ENCODE assay signal across 1 cellular context in the genomic region with DNA sequence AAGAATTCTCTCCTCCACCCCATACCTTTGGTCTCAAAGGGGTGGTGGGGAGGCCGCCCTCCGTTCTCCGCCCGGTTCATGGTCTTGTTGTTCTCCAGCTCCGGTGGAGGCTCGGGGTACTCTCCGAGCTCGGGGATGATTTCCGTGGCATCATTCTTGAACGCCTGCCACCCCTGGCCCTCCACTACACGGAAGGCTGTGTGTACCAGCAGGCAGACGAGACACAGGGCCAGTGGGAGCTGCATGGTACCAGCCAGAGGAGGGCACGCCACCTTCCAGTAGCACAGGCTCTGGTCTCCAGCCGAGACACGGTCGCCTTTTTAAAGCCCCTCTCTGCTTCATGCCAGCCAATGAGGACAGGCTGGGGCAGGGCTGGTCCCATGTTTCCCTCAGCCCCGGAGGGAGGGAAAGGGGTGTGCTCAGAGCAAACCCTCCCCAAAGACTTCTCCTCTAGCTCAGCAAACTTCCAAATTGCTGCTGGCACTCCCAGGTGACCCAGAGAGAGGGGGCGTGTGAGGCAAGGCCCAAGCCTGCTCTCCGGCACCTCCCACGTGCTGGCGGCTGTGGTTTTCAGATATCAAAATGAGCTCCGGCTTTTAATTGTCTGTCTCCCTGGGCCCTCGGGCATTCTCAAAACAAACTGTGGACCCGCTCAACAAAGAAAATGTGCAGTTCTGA.
TF ChIP-seq lines count a peak whose summit lies in the region.

TSS of gene SOST (minus strand) at position 295 of the 678 bp plus-strand sequence. CDS start at position 245, 50 bp downstream.

TF ChIP-seq in GM23338, 12 proteins besides CTCF, POLR2A, EP300 and RAD21 (continued from another document):
- TF ChIP-seq, protein P1, sequence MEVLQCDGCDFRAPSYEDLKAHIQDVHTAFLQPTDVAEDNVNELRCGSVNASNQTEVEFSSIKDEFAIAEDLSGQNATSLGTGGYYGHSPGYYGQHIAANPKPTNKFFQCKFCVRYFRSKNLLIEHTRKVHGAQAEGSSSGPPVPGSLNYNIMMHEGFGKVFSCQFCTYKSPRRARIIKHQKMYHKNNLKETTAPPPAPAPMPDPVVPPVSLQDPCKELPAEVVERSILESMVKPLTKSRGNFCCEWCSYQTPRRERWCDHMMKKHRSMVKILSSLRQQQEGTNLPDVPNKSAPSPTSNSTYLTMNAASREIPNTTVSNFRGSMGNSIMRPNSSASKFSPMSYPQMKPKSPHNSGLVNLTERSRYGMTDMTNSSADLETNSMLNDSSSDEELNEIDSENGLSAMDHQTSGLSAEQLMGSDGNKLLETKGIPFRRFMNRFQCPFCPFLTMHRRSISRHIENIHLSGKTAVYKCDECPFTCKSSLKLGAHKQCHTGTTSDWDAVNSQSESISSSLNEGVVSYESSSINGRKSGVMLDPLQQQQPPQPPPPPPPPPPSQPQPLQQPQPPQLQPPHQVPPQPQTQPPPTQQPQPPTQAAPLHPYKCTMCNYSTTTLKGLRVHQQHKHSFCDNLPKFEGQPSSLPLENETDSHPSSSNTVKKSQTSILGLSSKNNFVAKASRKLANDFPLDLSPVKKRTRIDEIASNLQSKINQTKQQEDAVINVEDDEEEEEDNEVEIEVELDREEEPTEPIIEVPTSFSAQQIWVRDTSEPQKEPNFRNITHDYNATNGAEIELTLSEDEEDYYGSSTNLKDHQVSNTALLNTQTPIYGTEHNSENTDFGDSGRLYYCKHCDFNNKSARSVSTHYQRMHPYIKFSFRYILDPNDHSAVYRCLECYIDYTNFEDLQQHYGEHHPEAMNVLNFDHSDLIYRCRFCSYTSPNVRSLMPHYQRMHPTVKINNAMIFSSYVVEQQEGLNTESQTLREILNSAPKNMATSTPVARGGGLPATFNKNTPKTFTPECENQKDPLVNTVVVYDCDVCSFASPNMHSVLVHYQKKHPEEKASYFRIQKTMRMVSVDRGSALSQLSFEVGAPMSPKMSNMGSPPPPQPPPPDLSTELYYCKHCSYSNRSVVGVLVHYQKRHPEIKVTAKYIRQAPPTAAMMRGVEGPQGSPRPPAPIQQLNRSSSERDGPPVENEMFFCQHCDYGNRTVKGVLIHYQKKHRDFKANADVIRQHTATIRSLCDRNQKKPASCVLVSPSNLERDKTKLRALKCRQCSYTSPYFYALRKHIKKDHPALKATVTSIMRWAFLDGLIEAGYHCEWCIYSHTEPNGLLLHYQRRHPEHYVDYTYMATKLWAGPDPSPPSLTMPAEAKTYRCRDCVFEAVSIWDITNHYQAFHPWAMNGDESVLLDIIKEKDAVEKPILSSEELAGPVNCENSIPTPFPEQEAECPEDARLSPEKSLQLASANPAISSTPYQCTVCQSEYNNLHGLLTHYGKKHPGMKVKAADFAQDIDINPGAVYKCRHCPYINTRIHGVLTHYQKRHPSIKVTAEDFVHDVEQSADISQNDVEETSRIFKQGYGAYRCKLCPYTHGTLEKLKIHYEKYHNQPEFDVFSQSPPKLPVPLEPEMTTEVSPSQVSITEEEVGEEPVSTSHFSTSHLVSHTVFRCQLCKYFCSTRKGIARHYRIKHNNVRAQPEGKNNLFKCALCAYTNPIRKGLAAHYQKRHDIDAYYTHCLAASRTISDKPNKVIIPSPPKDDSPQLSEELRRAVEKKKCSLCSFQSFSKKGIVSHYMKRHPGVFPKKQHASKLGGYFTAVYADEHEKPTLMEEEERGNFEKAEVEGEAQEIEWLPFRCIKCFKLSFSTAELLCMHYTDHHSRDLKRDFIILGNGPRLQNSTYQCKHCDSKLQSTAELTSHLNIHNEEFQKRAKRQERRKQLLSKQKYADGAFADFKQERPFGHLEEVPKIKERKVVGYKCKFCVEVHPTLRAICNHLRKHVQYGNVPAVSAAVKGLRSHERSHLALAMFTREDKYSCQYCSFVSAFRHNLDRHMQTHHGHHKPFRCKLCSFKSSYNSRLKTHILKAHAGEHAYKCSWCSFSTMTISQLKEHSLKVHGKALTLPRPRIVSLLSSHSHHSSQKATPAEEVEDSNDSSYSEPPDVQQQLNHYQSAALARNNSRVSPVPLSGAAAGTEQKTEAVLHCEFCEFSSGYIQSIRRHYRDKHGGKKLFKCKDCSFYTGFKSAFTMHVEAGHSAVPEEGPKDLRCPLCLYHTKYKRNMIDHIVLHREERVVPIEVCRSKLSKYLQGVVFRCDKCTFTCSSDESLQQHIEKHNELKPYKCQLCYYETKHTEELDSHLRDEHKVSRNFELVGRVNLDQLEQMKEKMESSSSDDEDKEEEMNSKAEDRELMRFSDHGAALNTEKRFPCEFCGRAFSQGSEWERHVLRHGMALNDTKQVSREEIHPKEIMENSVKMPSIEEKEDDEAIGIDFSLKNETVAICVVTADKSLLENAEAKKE (CRISPR knock-in tag; IDR thresholded peaks at IDR 0.05): no peak
- no peak for TF ChIP-seq ETS1 (IDR thresholded peaks at IDR 0.05)
- TF ChIP-seq EZH2phosphoT487 (IDR thresholded peaks at IDR 0.05; ENCODE audit: unreplicated experiment): no peak
- no peak for TF ChIP-seq ZNF331 (CRISPR knock-in tag; IDR thresholded peaks at IDR 0.05; ENCODE audit: low read depth)
- no peak for TF ChIP-seq EZH2 (IDR thresholded peaks at IDR 0.05; ENCODE audit: low read depth, unreplicated experiment)
- TF ChIP-seq ZNF114 (CRISPR knock-in tag; IDR thresholded peaks at IDR 0.05): no peak
- TF ChIP-seq NANOG (IDR thresholded peaks at IDR 0.05; ENCODE audit: borderline replicate concordance): no peak
- TF ChIP-seq CREB1 (CRISPR knock-in tag; IDR thresholded peaks at IDR 0.05; ENCODE audit: low read depth): no peak
- TF ChIP-seq, protein P2, sequence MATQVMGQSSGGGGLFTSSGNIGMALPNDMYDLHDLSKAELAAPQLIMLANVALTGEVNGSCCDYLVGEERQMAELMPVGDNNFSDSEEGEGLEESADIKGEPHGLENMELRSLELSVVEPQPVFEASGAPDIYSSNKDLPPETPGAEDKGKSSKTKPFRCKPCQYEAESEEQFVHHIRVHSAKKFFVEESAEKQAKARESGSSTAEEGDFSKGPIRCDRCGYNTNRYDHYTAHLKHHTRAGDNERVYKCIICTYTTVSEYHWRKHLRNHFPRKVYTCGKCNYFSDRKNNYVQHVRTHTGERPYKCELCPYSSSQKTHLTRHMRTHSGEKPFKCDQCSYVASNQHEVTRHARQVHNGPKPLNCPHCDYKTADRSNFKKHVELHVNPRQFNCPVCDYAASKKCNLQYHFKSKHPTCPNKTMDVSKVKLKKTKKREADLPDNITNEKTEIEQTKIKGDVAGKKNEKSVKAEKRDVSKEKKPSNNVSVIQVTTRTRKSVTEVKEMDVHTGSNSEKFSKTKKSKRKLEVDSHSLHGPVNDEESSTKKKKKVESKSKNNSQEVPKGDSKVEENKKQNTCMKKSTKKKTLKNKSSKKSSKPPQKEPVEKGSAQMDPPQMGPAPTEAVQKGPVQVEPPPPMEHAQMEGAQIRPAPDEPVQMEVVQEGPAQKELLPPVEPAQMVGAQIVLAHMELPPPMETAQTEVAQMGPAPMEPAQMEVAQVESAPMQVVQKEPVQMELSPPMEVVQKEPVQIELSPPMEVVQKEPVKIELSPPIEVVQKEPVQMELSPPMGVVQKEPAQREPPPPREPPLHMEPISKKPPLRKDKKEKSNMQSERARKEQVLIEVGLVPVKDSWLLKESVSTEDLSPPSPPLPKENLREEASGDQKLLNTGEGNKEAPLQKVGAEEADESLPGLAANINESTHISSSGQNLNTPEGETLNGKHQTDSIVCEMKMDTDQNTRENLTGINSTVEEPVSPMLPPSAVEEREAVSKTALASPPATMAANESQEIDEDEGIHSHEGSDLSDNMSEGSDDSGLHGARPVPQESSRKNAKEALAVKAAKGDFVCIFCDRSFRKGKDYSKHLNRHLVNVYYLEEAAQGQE (IDR thresholded peaks at IDR 0.05; ENCODE audit: unreplicated experiment): no peak
- no peak for TF ChIP-seq STAT1 (IDR thresholded peaks at IDR 0.05; ENCODE audit: unreplicated experiment)
